8 cellular contexts compared by ENCODE assay signal in genomic region chr17:56819431-56820145, GRCh38. TPM values are rescaled to one million over a fixed set of nuclear protein-coding genes. Genes with fewer than 3 reads are reported as not detected.
DNase-seq lines count a peak whose midpoint lies in the region; ATAC-seq and TF ChIP-seq lines count a peak whose summit lies in the region.

No MANE protein-coding gene starts in this region.

- H3K9me3 ChIP-seq in adrenal gland (replicated peaks in 1 of 3), result no peaks in the 10 kb centered on the region
- no peaks in the 10 kb centered on the region for H3K9me3 ChIP-seq in smooth muscle cell (replicated peaks; ENCODE audit: low read depth)

- no peak for TF ChIP-seq POLR2A in adrenal gland (IDR thresholded peaks at IDR 0.05)

- POLR2A ChIA-PET in HEK293T (lab: Yijun Ruan, JAX), result interaction anchor here (1.0 to 1.3 kb wide), 2 partner anchors 16 to 94 kb away, joined by 3 to 4 read pairs; partner anchors contain the start of gene TRIM25

- H3K79me2 ChIP-seq in smooth muscle cell (ENCODE audit: low read depth), result no peaks in the 10 kb centered on the region

- no peak overlapping the region for H3K4me3 ChIP-seq in adrenal gland
- no peak overlapping the region for H3K4me3 ChIP-seq in smooth muscle cell

- no peaks in the 10 kb centered on the region for H4K20me1 ChIP-seq in smooth muscle cell (ENCODE audit: low read depth)

- H3K4me1 ChIP-seq in adrenal gland (replicated peaks in 1 of 2) (no peaks in the 10 kb centered on the region), smooth muscle cell (ENCODE audit: low read depth) (no peaks in the 10 kb centered on the region)

- H3F3A ChIP-seq in smooth muscle cell (ENCODE audit: low read depth), result no peaks in the 10 kb centered on the region

- intact Hi-C loops in adrenal gland (cut with DNase I), result loop anchor here (2.0 to 5.0 kb wide), 2 partner anchors 121 to 123 kb away; no protein-coding TSS in a partner anchor

- WGBS in adrenal gland, 4 donors, result 14 to 18% (median 18%) methylated on average over 14 of the region's 14 CpGs
- 28% methylated on average over 14 of the region's 14 CpGs for WGBS in smooth muscle cell (ENCODE audit: low lambda C conversion rate)

- H3K36me3 ChIP-seq in adrenal gland (replicated peaks in 1 of 2), result no peaks in the 10 kb centered on the region
- no peaks in the 10 kb centered on the region for H3K36me3 ChIP-seq in smooth muscle cell (ENCODE audit: low read depth)

- H2AFZ ChIP-seq in smooth muscle cell (ENCODE audit: low read depth), result no peak overlapping the region

- TF ChIP-seq CTCF in adrenal gland (IDR thresholded peaks at IDR 0.05), result peak; percentile 84 to 92 (median 88)
- TF ChIP-seq CTCF in smooth muscle cell (IDR thresholded peaks at IDR 0.05; ENCODE audit: borderline replicate concordance, insufficient read depth, poor library complexity, severe bottlenecking), result peak; percentile 67

- ATAC-seq in HG03571 (IDR thresholded peaks at IDR 0.05; ENCODE audit: unreplicated experiment), result no peak

- H3K27me3 ChIP-seq in adrenal gland, result no peaks in the 10 kb centered on the region
- H3K27me3 ChIP-seq in smooth muscle cell (ENCODE audit: low read depth), result no peaks in the 10 kb centered on the region

- H3K27ac ChIP-seq in adrenal gland (no peak overlapping the region), smooth muscle cell (ENCODE audit: low read depth) (no peak overlapping the region)

- H3K9ac ChIP-seq in smooth muscle cell (ENCODE audit: low read depth), result no peak overlapping the region

- peak overlapping the region; percentile 36 for H3K4me2 ChIP-seq in smooth muscle cell

- DNase-seq in GM03348 (ENCODE audit: low spot score) (peak; percentile 84), HEK293T (ENCODE audit: extremely low spot score) (peak; percentile 84), NCI-H146 (lab: John Stamatoyannopoulos, UW) (peak; percentile 69), T-helper 1 cell (peak in 4 of 5 donors; percentile 29 to 73 (median 60)), adrenal gland (peak; percentile 64 to 89 (median 77)), hepatic stellate cell (ENCODE audit: low spot score) (peak; percentile 70), smooth muscle cell (lab: John Stamatoyannopoulos, UW; ENCODE audit: unreplicated experiment) (peak; percentile 14)

- CTCF ChIA-PET in HEK293T (lab: Yijun Ruan, JAX), result interaction anchor here (0.5 to 1.5 kb wide), 18 partner anchors 9 to 1329 kb away, joined by 3 to 9 read pairs (median 3); partner anchors contain the start of gene TRIM25

TF ChIP-seq in HEK293T, 16 proteins besides CTCF, POLR2A, EP300 and RAD21:
- TF ChIP-seq SUZ12 (IDR thresholded peaks at IDR 0.05) (no peak), CTBP1 (IDR thresholded peaks at IDR 0.05; ENCODE audit: borderline replicate concordance) (no peak), ZNF384 (IDR thresholded peaks at IDR 0.05) (no peak), FOXK2 (IDR thresholded peaks at IDR 0.05) (no peak), ELF4 (IDR thresholded peaks at IDR 0.05) (no peak), HDGF (IDR thresholded peaks at IDR 0.05; ENCODE audit: borderline replicate concordance) (no peak), BHLHE40 (IDR thresholded peaks at IDR 0.05; ENCODE audit: borderline replicate concordance) (no peak), FOXA1 (IDR thresholded peaks at IDR 0.05) (no peak), LEF1 (IDR thresholded peaks at IDR 0.05; ENCODE audit: borderline replicate concordance) (no peak), PKNOX1 (IDR thresholded peaks at IDR 0.05) (no peak), FOXM1 (IDR thresholded peaks at IDR 0.05; ENCODE audit: borderline replicate concordance) (no peak)

RNA-seq across cellular contexts. Expression of gene C17orf67, which starts 14.1 kb away (rescaled TPM):
- total RNA-seq in adrenal gland (under 1 TPM in 6 of 8 donors, not detected in 2; 0.37 to 0.92 (median 0.56) TPM), smooth muscle cell (0.31 TPM in 1 of 2 replicates, not detected in the other)
- polyA plus RNA-seq in adrenal gland (1 to 10 TPM in 2 of 3 donors, under 1 TPM in 1; 0.29 to 3.3 (median 1.9) TPM), smooth muscle cell (0.47 and 0.73 TPM in 2 replicates)

RNA-seq across cellular contexts. Expression of gene DGKE, which starts 14.4 kb away (rescaled TPM):
- 1 to 10 TPM in 7 of 8 donors, under 1 TPM in 1; 0.97 to 8.4 (median 3.8) TPM for total RNA-seq in adrenal gland
- 1 to 10 TPM; 1.7 to 5.1 (median 1.9) TPM for polyA plus RNA-seq in adrenal gland
- total RNA-seq in smooth muscle cell, result 2.6 and 5.9 TPM in 2 replicates
- polyA plus RNA-seq in smooth muscle cell, result 1.2 and 1.5 TPM in 2 replicates

Comparison
In these comparisons a context has a peak if more than half of its experiments do, and no peak if none do; other contexts are left out.
1. DNase-seq: peak in every context shown above with its lines; median percentile 84 in GM03348; 84 in HEK293T; 77 in adrenal gland; 70 in hepatic stellate cell; 69 in NCI-H146; 60 in T-helper 1 cell; 14 in smooth muscle cell.